In the genomic region with DNA sequence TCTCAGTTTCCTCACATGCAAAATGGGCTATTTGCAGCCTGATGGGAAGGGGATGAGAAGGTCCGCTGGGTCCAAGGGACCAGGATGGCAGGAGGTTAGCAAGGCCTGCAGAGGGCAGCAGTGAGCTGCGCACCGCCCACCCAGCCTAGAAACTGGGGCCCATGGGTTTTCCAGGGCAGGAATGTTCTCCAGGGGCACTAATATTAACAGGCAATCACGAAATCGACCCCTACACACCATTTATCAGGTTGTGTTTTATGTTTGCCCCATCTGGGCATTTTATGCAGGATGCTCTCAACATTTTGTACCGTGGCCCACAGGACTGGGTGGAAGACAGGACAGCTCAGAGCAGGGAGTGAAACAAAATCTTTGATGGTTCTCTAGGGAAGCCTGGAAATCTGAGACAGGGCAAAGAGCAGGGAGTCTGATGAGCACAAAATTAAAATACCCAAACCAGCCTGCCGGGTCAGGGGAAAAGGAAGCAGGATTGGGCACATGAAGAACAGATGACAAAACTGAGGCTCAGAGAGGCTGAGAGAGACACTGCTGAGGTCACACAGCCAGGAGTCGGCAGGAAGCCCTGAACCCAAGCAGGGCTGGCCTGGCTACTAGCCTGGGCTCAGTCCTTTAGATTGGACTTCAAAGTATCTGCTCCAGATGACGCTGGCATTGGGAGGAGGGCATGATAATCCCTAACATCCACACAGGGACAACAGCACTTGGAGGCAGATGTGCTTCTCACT, we compare ENCODE assay signal across 1 cellular context.
A peak's percentile ranks its signal among the peaks of the same experiment; 100 is the strongest.
TF ChIP-seq lines count a peak whose summit lies in the region.

No MANE protein-coding gene starts in this region.

TF ChIP-seq in HepG2, 621 proteins besides CTCF, POLR2A, EP300 and RAD21 (continued from another document):
- TF ChIP-seq MTERF4 (CRISPR knock-in tag; IDR thresholded peaks at IDR 0.05) (0 out of 2 replicates have a peak, but pooled peaks have one; percentile 44), CCDC6 (CRISPR knock-in tag; IDR thresholded peaks at IDR 0.05) (no peak), YY1 (IDR thresholded peaks at IDR 0.05; ENCODE audit: insufficient read depth, insufficient replicate concordance, low read depth, low read length) (peak; percentile 50), IRF1 (CRISPR knock-in tag; IDR thresholded peaks at IDR 0.05; ENCODE audit: low read depth) (no peak), ZBTB1 (CRISPR knock-in tag; IDR thresholded peaks at IDR 0.05; ENCODE audit: borderline replicate concordance) (no peak), CREB1 (IDR thresholded peaks at IDR 0.05) (no peak), CREB1 (CRISPR knock-in tag; IDR thresholded peaks at IDR 0.05) (no peak), RFXAP (CRISPR knock-in tag; IDR thresholded peaks at IDR 0.05; ENCODE audit: borderline replicate concordance) (no peak), SYNCRIP (IDR thresholded peaks at IDR 0.05; ENCODE audit: insufficient read depth, low read depth, low read length) (no peak), MBNL3 (CRISPR knock-in tag; conservative IDR thresholded peaks at IDR 0.05) (no peak), NCOA5 (CRISPR knock-in tag; IDR thresholded peaks at IDR 0.05) (no peak), SMAD9 (CRISPR knock-in tag; IDR thresholded peaks at IDR 0.05) (no peak), ZSCAN30 (CRISPR knock-in tag; IDR thresholded peaks at IDR 0.05) (no peak), PPARG (CRISPR knock-in tag; conservative IDR thresholded peaks at IDR 0.05) (no peak), HOXA9 (CRISPR knock-in tag; IDR thresholded peaks at IDR 0.05; ENCODE audit: borderline replicate concordance) (no peak), RFXANK (CRISPR knock-in tag; IDR thresholded peaks at IDR 0.05) (no peak), ZFP36L1 (CRISPR knock-in tag; IDR thresholded peaks at IDR 0.05) (no peak), ZSCAN20 (CRISPR knock-in tag; IDR thresholded peaks at IDR 0.05; ENCODE audit: borderline replicate concordance) (no peak), NFKB2 (CRISPR knock-in tag; IDR thresholded peaks at IDR 0.05; ENCODE audit: borderline replicate concordance) (peak; percentile 46; the same call in 1 of the 2 replicates), HIVEP1 (CRISPR knock-in tag; IDR thresholded peaks at IDR 0.05) (no peak), ZEB1 (IDR thresholded peaks at IDR 0.05; ENCODE audit: insufficient replicate concordance, low read depth) (no peak), GATAD1 (CRISPR knock-in tag; IDR thresholded peaks at IDR 0.05) (0 out of 2 replicates have a peak, but pooled peaks have one; percentile 31), FOXP1 (IDR thresholded peaks at IDR 0.05) (no peak), FOXP1 (CRISPR knock-in tag; IDR thresholded peaks at IDR 0.05) (no peak), EED (CRISPR knock-in tag; IDR thresholded peaks at IDR 0.05) (no peak), HMG20A (CRISPR knock-in tag; IDR thresholded peaks at IDR 0.05; ENCODE audit: borderline replicate concordance) (no peak), ZFX (CRISPR knock-in tag; IDR thresholded peaks at IDR 0.05; ENCODE audit: low read depth) (no peak), ZNF589 (CRISPR knock-in tag; conservative IDR thresholded peaks at IDR 0.05) (no peak), ZFP36 (IDR thresholded peaks at IDR 0.05; ENCODE audit: borderline replicate concordance, low read depth, low read length, partially characterized antibody) (no peak), KLF6 (CRISPR knock-in tag; IDR thresholded peaks at IDR 0.05) (no peak), KDM6A (CRISPR knock-in tag; IDR thresholded peaks at IDR 0.05; ENCODE audit: low read depth) (no peak), ZNF775 (CRISPR knock-in tag; IDR thresholded peaks at IDR 0.05; ENCODE audit: borderline replicate concordance) (no peak)
- TF ChIP-seq, protein P1, sequence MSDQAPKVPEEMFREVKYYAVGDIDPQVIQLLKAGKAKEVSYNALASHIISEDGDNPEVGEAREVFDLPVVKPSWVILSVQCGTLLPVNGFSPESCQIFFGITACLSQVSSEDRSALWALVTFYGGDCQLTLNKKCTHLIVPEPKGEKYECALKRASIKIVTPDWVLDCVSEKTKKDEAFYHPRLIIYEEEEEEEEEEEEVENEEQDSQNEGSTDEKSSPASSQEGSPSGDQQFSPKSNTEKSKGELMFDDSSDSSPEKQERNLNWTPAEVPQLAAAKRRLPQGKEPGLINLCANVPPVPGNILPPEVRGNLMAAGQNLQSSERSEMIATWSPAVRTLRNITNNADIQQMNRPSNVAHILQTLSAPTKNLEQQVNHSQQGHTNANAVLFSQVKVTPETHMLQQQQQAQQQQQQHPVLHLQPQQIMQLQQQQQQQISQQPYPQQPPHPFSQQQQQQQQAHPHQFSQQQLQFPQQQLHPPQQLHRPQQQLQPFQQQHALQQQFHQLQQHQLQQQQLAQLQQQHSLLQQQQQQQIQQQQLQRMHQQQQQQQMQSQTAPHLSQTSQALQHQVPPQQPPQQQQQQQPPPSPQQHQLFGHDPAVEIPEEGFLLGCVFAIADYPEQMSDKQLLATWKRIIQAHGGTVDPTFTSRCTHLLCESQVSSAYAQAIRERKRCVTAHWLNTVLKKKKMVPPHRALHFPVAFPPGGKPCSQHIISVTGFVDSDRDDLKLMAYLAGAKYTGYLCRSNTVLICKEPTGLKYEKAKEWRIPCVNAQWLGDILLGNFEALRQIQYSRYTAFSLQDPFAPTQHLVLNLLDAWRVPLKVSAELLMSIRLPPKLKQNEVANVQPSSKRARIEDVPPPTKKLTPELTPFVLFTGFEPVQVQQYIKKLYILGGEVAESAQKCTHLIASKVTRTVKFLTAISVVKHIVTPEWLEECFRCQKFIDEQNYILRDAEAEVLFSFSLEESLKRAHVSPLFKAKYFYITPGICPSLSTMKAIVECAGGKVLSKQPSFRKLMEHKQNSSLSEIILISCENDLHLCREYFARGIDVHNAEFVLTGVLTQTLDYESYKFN (CRISPR knock-in tag; conservative IDR thresholded peaks at IDR 0.05): no peak
- TF ChIP-seq, protein P2, sequence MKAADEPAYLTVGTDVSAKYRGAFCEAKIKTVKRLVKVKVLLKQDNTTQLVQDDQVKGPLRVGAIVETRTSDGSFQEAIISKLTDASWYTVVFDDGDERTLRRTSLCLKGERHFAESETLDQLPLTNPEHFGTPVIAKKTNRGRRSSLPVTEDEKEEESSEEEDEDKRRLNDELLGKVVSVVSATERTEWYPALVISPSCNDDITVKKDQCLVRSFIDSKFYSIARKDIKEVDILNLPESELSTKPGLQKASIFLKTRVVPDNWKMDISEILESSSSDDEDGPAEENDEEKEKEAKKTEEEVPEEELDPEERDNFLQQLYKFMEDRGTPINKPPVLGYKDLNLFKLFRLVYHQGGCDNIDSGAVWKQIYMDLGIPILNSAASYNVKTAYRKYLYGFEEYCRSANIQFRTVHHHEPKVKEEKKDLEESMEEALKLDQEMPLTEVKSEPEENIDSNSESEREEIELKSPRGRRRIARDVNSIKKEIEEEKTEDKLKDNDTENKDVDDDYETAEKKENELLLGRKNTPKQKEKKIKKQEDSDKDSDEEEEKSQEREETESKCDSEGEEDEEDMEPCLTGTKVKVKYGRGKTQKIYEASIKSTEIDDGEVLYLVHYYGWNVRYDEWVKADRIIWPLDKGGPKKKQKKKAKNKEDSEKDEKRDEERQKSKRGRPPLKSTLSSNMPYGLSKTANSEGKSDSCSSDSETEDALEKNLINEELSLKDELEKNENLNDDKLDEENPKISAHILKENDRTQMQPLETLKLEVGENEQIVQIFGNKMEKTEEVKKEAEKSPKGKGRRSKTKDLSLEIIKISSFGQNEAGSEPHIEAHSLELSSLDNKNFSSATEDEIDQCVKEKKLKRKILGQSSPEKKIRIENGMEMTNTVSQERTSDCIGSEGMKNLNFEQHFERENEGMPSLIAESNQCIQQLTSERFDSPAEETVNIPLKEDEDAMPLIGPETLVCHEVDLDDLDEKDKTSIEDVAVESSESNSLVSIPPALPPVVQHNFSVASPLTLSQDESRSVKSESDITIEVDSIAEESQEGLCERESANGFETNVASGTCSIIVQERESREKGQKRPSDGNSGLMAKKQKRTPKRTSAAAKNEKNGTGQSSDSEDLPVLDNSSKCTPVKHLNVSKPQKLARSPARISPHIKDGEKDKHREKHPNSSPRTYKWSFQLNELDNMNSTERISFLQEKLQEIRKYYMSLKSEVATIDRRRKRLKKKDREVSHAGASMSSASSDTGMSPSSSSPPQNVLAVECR (CRISPR knock-in tag; IDR thresholded peaks at IDR 0.05; ENCODE audit: borderline replicate concordance): peak; percentile 16; the same call in 1 of the 2 replicates
- TF ChIP-seq, protein P3, sequence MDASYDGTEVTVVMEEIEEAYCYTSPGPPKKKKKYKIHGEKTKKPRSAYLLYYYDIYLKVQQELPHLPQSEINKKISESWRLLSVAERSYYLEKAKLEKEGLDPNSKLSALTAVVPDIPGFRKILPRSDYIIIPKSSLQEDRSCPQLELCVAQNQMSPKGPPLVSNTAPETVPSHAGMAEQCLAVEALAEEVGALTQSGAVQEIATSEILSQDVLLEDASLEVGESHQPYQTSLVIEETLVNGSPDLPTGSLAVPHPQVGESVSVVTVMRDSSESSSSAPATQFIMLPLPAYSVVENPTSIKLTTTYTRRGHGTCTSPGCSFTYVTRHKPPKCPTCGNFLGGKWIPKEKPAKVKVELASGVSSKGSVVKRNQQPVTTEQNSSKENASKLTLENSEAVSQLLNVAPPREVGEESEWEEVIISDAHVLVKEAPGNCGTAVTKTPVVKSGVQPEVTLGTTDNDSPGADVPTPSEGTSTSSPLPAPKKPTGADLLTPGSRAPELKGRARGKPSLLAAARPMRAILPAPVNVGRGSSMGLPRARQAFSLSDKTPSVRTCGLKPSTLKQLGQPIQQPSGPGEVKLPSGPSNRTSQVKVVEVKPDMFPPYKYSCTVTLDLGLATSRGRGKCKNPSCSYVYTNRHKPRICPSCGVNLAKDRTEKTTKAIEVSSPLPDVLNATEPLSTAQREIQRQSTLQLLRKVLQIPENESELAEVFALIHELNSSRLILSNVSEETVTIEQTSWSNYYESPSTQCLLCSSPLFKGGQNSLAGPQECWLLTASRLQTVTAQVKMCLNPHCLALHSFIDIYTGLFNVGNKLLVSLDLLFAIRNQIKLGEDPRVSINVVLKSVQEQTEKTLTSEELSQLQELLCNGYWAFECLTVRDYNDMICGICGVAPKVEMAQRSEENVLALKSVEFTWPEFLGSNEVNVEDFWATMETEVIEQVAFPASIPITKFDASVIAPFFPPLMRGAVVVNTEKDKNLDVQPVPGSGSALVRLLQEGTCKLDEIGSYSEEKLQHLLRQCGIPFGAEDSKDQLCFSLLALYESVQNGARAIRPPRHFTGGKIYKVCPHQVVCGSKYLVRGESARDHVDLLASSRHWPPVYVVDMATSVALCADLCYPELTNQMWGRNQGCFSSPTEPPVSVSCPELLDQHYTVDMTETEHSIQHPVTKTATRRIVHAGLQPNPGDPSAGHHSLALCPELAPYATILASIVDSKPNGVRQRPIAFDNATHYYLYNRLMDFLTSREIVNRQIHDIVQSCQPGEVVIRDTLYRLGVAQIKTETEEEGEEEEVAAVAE (CRISPR knock-in tag; IDR thresholded peaks at IDR 0.05; ENCODE audit: borderline replicate concordance): no peak
TF ChIP-seq in HepG2: peak in this region for 42.
